8 cellular contexts compared by ENCODE assay signal in genomic region chr22:31496735-31497146, GRCh38. TPM values are rescaled to one million over a fixed set of nuclear protein-coding genes. Genes with fewer than 3 reads are reported as not detected.
DNase-seq lines count a peak whose midpoint lies in the region; ATAC-seq and TF ChIP-seq lines count a peak whose summit lies in the region.

No MANE protein-coding gene starts in this region.

- no peaks in the 10 kb centered on the region for H3K9me3 Mint-ChIP-seq in Calu3 (ENCODE audit: low read depth, unreplicated experiment)
- no peaks in the 10 kb centered on the region for H3K9me3 Mint-ChIP-seq in activated naive CD8-positive, alpha-beta T cell treated with anti-CD3 and anti-CD28 coated beads, Interleukin-2, amount 10 ng/mL, durations not matched to agents 7 days and 5 days

- peak overlapping the region; percentile 90 for H3K4me3 Mint-ChIP-seq in Calu3 (ENCODE audit: low read depth, unreplicated experiment)
- peak overlapping the region; percentile 90 for H3K4me3 Mint-ChIP-seq in activated naive CD8-positive, alpha-beta T cell treated with anti-CD3 and anti-CD28 coated beads, Interleukin-2, amount 10 ng/mL, durations not matched to agents 7 days and 5 days

- peak overlapping the region; percentile 72 for H3K9ac ChIP-seq in PC-3 (ENCODE audit: low read length)

- BruUV-seq in Calu3 (replicated peaks; lab: Mats Ljungman, UMichigan) (no TSS peak), PC-3 (replicated peaks; lab: Mats Ljungman, UMichigan) (no TSS peak)

- H3K4me2 ChIP-seq in PC-3 (ENCODE audit: low read length), result peak overlapping the region; percentile 96

- no peaks in the 10 kb centered on the region for H3K9me3 ChIP-seq in PC-3 (ENCODE audit: low read length)
- no peaks in the 10 kb centered on the region for H3K9me3 ChIP-seq in iPS DF 6.9 (ENCODE audit: control insufficient read depth, insufficient read depth, low read length)
- no peaks in the 10 kb centered on the region for H3K9me3 ChIP-seq in spleen

- H2AFZ ChIP-seq in PC-3 (ENCODE audit: low read length), result peak overlapping the region; percentile 95

- intact Hi-C loops in Calu3 (cut with micrococcal nuclease; ENCODE audit: unreplicated experiment) (no loop called here), PC-3 (cut with micrococcal nuclease) (no loop called here), spleen (cut with DNase I; ENCODE audit: low total_unique reads) (loop anchor here (10.0 kb wide), 1 partner anchor 138 kb away; no protein-coding TSS in a partner anchor)

- no CpG with 5 or more reads among the region's 30 CpGs for WGBS in iPS DF 6.9 (ENCODE audit: insufficient coverage, insufficient read length)
- 0 to 1% (median 1%) methylated on average over 11 to 30 of the region's 30 CpGs for WGBS in spleen, 5 donors

- H3K27ac Mint-ChIP-seq in Calu3 (ENCODE audit: unreplicated experiment), result peak overlapping the region; percentile 44
- H3K27ac Mint-ChIP-seq in activated naive CD8-positive, alpha-beta T cell treated with anti-CD3 and anti-CD28 coated beads, Interleukin-2, amount 10 ng/mL, durations not matched to agents 7 days and 5 days, result peak overlapping the region; percentile 96

- TF ChIP-seq POLR2A in spleen (IDR thresholded peaks at IDR 0.05), result no peak

- POLR2A ChIA-PET in HEK293T (lab: Yijun Ruan, JAX) (no interaction called here), PC-3 (lab: Charles Lee; ENCODE audit: unreplicated experiment) (no interaction called here)
- POLR2A ChIA-PET in activated naive CD8-positive, alpha-beta T cell treated with anti-CD3 and anti-CD28 coated beads, Interleukin-2, amount 10 ng/mL, durations not matched to agents 7 days and 5 days (lab: Charles Lee), result interaction anchor here (1.1 kb wide), 1 partner anchor 134 kb away, joined by 5 read pairs; no protein-coding TSS in a partner anchor

- DNase-seq in Calu3, result no peak
- peak; percentile 46 for DNase-seq in HEK293T (ENCODE audit: extremely low spot score)
- DNase-seq in PC-3, result no peak
- DNase-seq in activated naive CD8-positive, alpha-beta T cell treated with anti-CD3 and anti-CD28 coated beads, Interleukin-2, amount 10 ng/mL, durations not matched to agents 7 days and 5 days, result no peak
- DNase-seq in iPS DF 6.9 (ENCODE audit: low read depth, low spot score), result no peak
- DNase-seq in spleen, result peak; percentile 92
- no peak for DNase-seq in iPS-NIHi7 (ENCODE audit: extremely low spot score)
- no peak for DNase-seq in DMS153 (lab: John Stamatoyannopoulos, UW)

- H3K27me3 ChIP-seq in PC-3 (ENCODE audit: low read length), result no peaks in the 10 kb centered on the region
- no peaks in the 10 kb centered on the region for H3K27me3 ChIP-seq in iPS DF 6.9 (ENCODE audit: control insufficient read depth, insufficient read depth, low read length)
- no peaks in the 10 kb centered on the region for H3K27me3 ChIP-seq in spleen (replicated peaks in 1 of 7)

- CTCF ChIA-PET in Calu3 (lab: Charles Lee) (no interaction called here), HEK293T (lab: Yijun Ruan, JAX) (no interaction called here), PC-3 (lab: Charles Lee) (no interaction called here)

- peaks cover 3% of the 10 kb centered on the region; the same call in 1 of the 2 replicates for H3K36me3 ChIP-seq in PC-3 (ENCODE audit: low read depth, low read length)
- H3K36me3 ChIP-seq in iPS DF 6.9 (ENCODE audit: control insufficient read depth, insufficient read depth, low read length), result no peaks in the 10 kb centered on the region
- peaks cover 0 to 17% (median 0%) of the 10 kb centered on the region in 6 donors for H3K36me3 ChIP-seq in spleen

- TF ChIP-seq CTCF in Calu3 (IDR thresholded peaks at IDR 0.05; ENCODE audit: unreplicated experiment) (no peak), PC-3 (conservative IDR thresholded peaks at IDR 0.05; ENCODE audit: low read depth, low read length) (no peak), spleen (IDR thresholded peaks at IDR 0.05 in 8 of 11, conservative IDR thresholded peaks at IDR 0.05 in 3 of 11) (no peak)

- peak overlapping the region; percentile 56; the same call in 1 of the 2 replicates for H3K27ac ChIP-seq in PC-3 (ENCODE audit: low read length)
- no peak overlapping the region for H3K27ac ChIP-seq in iPS DF 6.9 (ENCODE audit: low read length)
- H3K27ac ChIP-seq in spleen, result peak overlapping the region; percentile 82 to 93 (median 89)

- no peaks in the 10 kb centered on the region for H3K9me2 ChIP-seq in PC-3 (replicated peaks; ENCODE audit: low read length)

- peak; percentile 27 for ATAC-seq in PC-3
- peak; percentile 38 for ATAC-seq in activated naive CD8-positive, alpha-beta T cell treated with anti-CD3 and anti-CD28 coated beads, Interleukin-2, amount 10 ng/mL, durations not matched to agents 7 days and 5 days (ENCODE audit: low read depth)

- no peaks in the 10 kb centered on the region for H3K27me3 Mint-ChIP-seq in Calu3 (ENCODE audit: unreplicated experiment)
- no peaks in the 10 kb centered on the region for H3K27me3 Mint-ChIP-seq in activated naive CD8-positive, alpha-beta T cell treated with anti-CD3 and anti-CD28 coated beads, Interleukin-2, amount 10 ng/mL, durations not matched to agents 7 days and 5 days

- H3K79me2 ChIP-seq in PC-3 (ENCODE audit: low read length), result peaks cover 13% of the 10 kb centered on the region

- no peaks in the 10 kb centered on the region for H4K20me1 ChIP-seq in PC-3 (ENCODE audit: low read length)

- peaks cover 19% of the 10 kb centered on the region for H3K36me3 Mint-ChIP-seq in Calu3 (ENCODE audit: insufficient read depth, unreplicated experiment)
- H3K36me3 Mint-ChIP-seq in activated naive CD8-positive, alpha-beta T cell treated with anti-CD3 and anti-CD28 coated beads, Interleukin-2, amount 10 ng/mL, durations not matched to agents 7 days and 5 days, result peaks cover 16% of the 10 kb centered on the region

- H3K4me1 Mint-ChIP-seq in Calu3 (ENCODE audit: low read depth, unreplicated experiment), result no peaks in the 10 kb centered on the region
- peaks cover 24% of the 10 kb centered on the region for H3K4me1 Mint-ChIP-seq in activated naive CD8-positive, alpha-beta T cell treated with anti-CD3 and anti-CD28 coated beads, Interleukin-2, amount 10 ng/mL, durations not matched to agents 7 days and 5 days

- H3K4me3 ChIP-seq in PC-3 (ENCODE audit: low read length), result peak overlapping the region; percentile 90
- peak overlapping the region; percentile 53 for H3K4me3 ChIP-seq in iPS DF 6.9 (ENCODE audit: low read length)
- H3K4me3 ChIP-seq in spleen, result peak overlapping the region; percentile 81 to 99 (median 91)

- H3K4me1 ChIP-seq in PC-3 (ENCODE audit: insufficient read depth, low read length), result peaks cover 10% of the 10 kb centered on the region; the same call in 1 of the 2 replicates
- H3K4me1 ChIP-seq in iPS DF 6.9 (ENCODE audit: control insufficient read depth, insufficient read depth, low read length), result no peaks in the 10 kb centered on the region
- peaks cover 7 to 92% (median 39%) of the 10 kb centered on the region in 6 donors for H3K4me1 ChIP-seq in spleen

- no peaks in the 10 kb centered on the region for H3F3A ChIP-seq in PC-3 (ENCODE audit: low read length, unreplicated experiment)

TF ChIP-seq in HEK293T, 16 proteins besides CTCF, POLR2A, EP300 and RAD21:
- TF ChIP-seq FOXK2 (IDR thresholded peaks at IDR 0.05), result no peak
- peak; percentile 32; the same call in 1 of the 2 replicates for TF ChIP-seq TARDBP (IDR thresholded peaks at IDR 0.05)

RNA-seq across cellular contexts. Expression of gene SFI1, which starts 0.4 kb away (rescaled TPM):
- total RNA-seq in Calu3 (2022) (59.2 and 61.4 TPM in 2 replicates), PC-3 (2014; rRNA removed) (22.5 and 24.0 TPM in 2 replicates), spleen (100 to 1,000 TPM in 4 of 7 donors, 10 to 100 TPM in 3; 78.2 to 110 (median 106) TPM)
- total RNA-seq in activated naive CD8-positive, alpha-beta T cell treated with anti-CD3 and anti-CD28 coated beads, Interleukin-2, amount 10 ng/mL, durations not matched to agents 7 days and 5 days, result 100 to 1,000 TPM; 209 to 210 TPM
- 10 to 100 TPM; 36.7 to 71.6 (median 68.4) TPM for polyA plus RNA-seq in spleen

RNA-seq across cellular contexts. Expression of gene EIF4ENIF1, which starts 7.1 kb away (rescaled TPM):
- total RNA-seq in Calu3 (2022), result 27.3 and 32.0 TPM in 2 replicates
- total RNA-seq in PC-3 (2014; rRNA removed), result 4.5 and 5.3 TPM in 2 replicates
- total RNA-seq in activated naive CD8-positive, alpha-beta T cell treated with anti-CD3 and anti-CD28 coated beads, Interleukin-2, amount 10 ng/mL, durations not matched to agents 7 days and 5 days, result 10 to 100 TPM; 38.6 to 41.0 TPM
- total RNA-seq in spleen, result 10 to 100 TPM; 15.8 to 39.4 (median 36.8) TPM
- polyA plus RNA-seq in spleen, result 10 to 100 TPM in 1 of 3 donors, 1 to 10 TPM in 2; 7.3 to 12.7 (median 8.0) TPM

Comparison
In these comparisons a context has a peak if more than half of its experiments do, and no peak if none do; other contexts are left out.
1. DNase-seq: peak in HEK293T (single experiment) and spleen (single experiment); none in Calu3 (single experiment), PC-3 (single experiment), activated naive CD8-positive, alpha-beta T cell treated with anti-CD3 and anti-CD28 coated beads, Interleukin-2, amount 10 ng/mL, durations not matched to agents 7 days and 5 days (single experiment), iPS DF 6.9 (single experiment), iPS-NIHi7 (single experiment) and DMS153 (single experiment).
2. Peak in every context shown above with its lines, with median percentiles within 50 percentile points of each other: H3K4me3 ChIP-seq.